1 cellular context compared by ENCODE assay signal in genomic region chr4:110793890-110794588, GRCh38.
TF ChIP-seq lines count a peak whose summit lies in the region.

No MANE protein-coding gene starts in this region.

TF ChIP-seq in GM12878, 131 proteins besides CTCF, POLR2A, EP300 and RAD21 (continued from another document):
- TF ChIP-seq, protein P1, sequence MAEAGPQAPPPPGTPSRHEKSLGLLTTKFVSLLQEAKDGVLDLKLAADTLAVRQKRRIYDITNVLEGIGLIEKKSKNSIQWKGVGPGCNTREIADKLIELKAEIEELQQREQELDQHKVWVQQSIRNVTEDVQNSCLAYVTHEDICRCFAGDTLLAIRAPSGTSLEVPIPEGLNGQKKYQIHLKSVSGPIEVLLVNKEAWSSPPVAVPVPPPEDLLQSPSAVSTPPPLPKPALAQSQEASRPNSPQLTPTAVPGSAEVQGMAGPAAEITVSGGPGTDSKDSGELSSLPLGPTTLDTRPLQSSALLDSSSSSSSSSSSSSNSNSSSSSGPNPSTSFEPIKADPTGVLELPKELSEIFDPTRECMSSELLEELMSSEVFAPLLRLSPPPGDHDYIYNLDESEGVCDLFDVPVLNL (IDR thresholded peaks at IDR 0.05; ENCODE audit: low read depth, low read length): no peak
- no peak for TF ChIP-seq HDGF (IDR thresholded peaks at IDR 0.05)
- no peak for TF ChIP-seq JUND (IDR thresholded peaks at IDR 0.05; ENCODE audit: low read depth, low read length)
- TF ChIP-seq MTA3 (IDR thresholded peaks at IDR 0.05; ENCODE audit: borderline replicate concordance, low read length): no peak
